29 cellular contexts compared by ENCODE assay signal in genomic region chr19:27772059-27772458, GRCh38.
"Had no signal": no experiment of that assay in that cellular context is flagged by ENCODE, and none has a peak within 500 bp of the region (broad histone marks: within the 10 kb centered on the region; RNA-seq: fewer than 3 reads in every experiment).

No MANE protein-coding gene starts in this region.

- H3K4me1 Mint-ChIP-seq: activated CD4-positive, alpha-beta T cell treated with anti-CD3 and anti-CD28 coated beads for 36 hours; activated T-helper 17 cell treated with anti-CD3 and anti-CD28 coated beads, Interleukin-2, amount 50 U/mL, for 72 hours; central memory CD8-positive, alpha-beta T cell had no signal

- DNase-seq: activated CD4-positive, alpha-beta T cell treated with anti-CD3 and anti-CD28 coated beads for 36 hours; activated CD4-positive, alpha-beta T cell treated with anti-CD3 and anti-CD28 coated beads, Interleukin-2, amount 50 U/mL, for 1 hour; activated CD4-positive, alpha-beta T cell treated with anti-CD3 and anti-CD28 coated beads, Interleukin-2, amount 50 U/mL, for 48 hours; activated CD4-positive, CD25-positive, alpha-beta regulatory T cell; activated CD4-positive, CD25-positive, alpha-beta regulatory T cell treated with anti-CD3 and anti-CD28 coated beads, Interleukin-2, amount 50 U/mL, for 72 hours; activated CD8-positive, alpha-beta memory T cell treated with anti-CD3 and anti-CD28 coated beads for 24 hours; activated CD8-positive, alpha-beta T cell treated with anti-CD3 and anti-CD28 coated beads for 36 hours; activated effector memory CD4-positive, alpha-beta T cell treated with Interleukin-2 at 50 U/mL for 16 hours; activated gamma-delta T cell treated with Interleukin-2 at 50 U/mL for 16 hours; activated naive CD4-positive, alpha-beta T cell treated with anti-CD3 and anti-CD28 coated beads, Interleukin-2, amount 50 U/mL, for 16 hours; activated naive CD4-positive, alpha-beta T cell treated with Interleukin-2 at 50 U/mL for 16 hours; activated T-cell treated with anti-CD3 and anti-CD28 coated beads, Interleukin-2, amount 50 U/mL, for 24 hours; amniotic stem cell; anterior cingulate cortex; brain microvascular endothelial cell; dorsolateral prefrontal cortex; effector CD4-positive, alpha-beta T cell; effector memory CD8-positive, alpha-beta T cell; erythroblast; esophagus squamous epithelium; foreskin melanocyte; T-helper 2 cell had no signal

- H3K27ac Mint-ChIP-seq: activated CD4-positive, alpha-beta T cell treated with anti-CD3 and anti-CD28 coated beads for 36 hours; activated CD8-positive, alpha-beta T cell treated with anti-CD3 and anti-CD28 coated beads for 36 hours; activated naive CD8-positive, alpha-beta T cell; activated T-cell treated with anti-CD3 and anti-CD28 coated beads, Interleukin-2, amount 50 U/mL, for 24 hours; activated T-helper 17 cell treated with anti-CD3 and anti-CD28 coated beads, Interleukin-2, amount 50 U/mL, for 72 hours; dendritic cell treated with granulocyte-macrophage colony-stimulating factor and Interleukin-4, amounts not matched to agents 40 ng/mL and 50 ng/mL, for 4 days; effector memory CD8-positive, alpha-beta T cell had no signal

- H3K4me3 ChIP-seq: coronary artery, dorsolateral prefrontal cortex, esophagus squamous epithelium, gastroesophageal sphincter had no signal

- H3K27me3 ChIP-seq: brain microvascular endothelial cell, dorsolateral prefrontal cortex, esophagus squamous epithelium, gastroesophageal sphincter had no signal

- H3K27me3 Mint-ChIP-seq: activated CD4-positive, alpha-beta T cell treated with anti-CD3 and anti-CD28 coated beads for 36 hours; activated CD8-positive, alpha-beta T cell treated with anti-CD3 and anti-CD28 coated beads for 36 hours; activated naive CD8-positive, alpha-beta T cell; activated T-cell treated with anti-CD3 and anti-CD28 coated beads, Interleukin-2, amount 50 U/mL, for 24 hours; activated T-helper 17 cell treated with anti-CD3 and anti-CD28 coated beads, Interleukin-2, amount 50 U/mL, for 72 hours; central memory CD8-positive, alpha-beta T cell; dendritic cell treated with granulocyte-macrophage colony-stimulating factor and Interleukin-4, amounts not matched to agents 40 ng/mL and 50 ng/mL, for 4 days; effector memory CD8-positive, alpha-beta T cell had no signal

- ATAC-seq: activated CD4-positive, alpha-beta T cell treated with anti-CD3 and anti-CD28 coated beads for 36 hours; activated CD8-positive, alpha-beta T cell treated with anti-CD3 and anti-CD28 coated beads for 36 hours; activated T-helper 17 cell treated with anti-CD3 and anti-CD28 coated beads, Interleukin-2, amount 50 U/mL, for 72 hours; effector memory CD8-positive, alpha-beta T cell; gastroesophageal sphincter had no signal

- FAIRE-seq: astrocyte had no signal

- H3K4me3 Mint-ChIP-seq: activated CD4-positive, alpha-beta T cell treated with anti-CD3 and anti-CD28 coated beads for 36 hours; activated CD8-positive, alpha-beta T cell treated with anti-CD3 and anti-CD28 coated beads for 36 hours; activated naive CD8-positive, alpha-beta T cell; activated T-cell treated with anti-CD3 and anti-CD28 coated beads, Interleukin-2, amount 50 U/mL, for 24 hours; activated T-helper 17 cell treated with anti-CD3 and anti-CD28 coated beads, Interleukin-2, amount 50 U/mL, for 72 hours; central memory CD8-positive, alpha-beta T cell; dendritic cell treated with granulocyte-macrophage colony-stimulating factor and Interleukin-4, amounts not matched to agents 40 ng/mL and 50 ng/mL, for 4 days; effector memory CD8-positive, alpha-beta T cell had no signal

- H3K27ac ChIP-seq: brain microvascular endothelial cell, coronary artery, dorsolateral prefrontal cortex, esophagus squamous epithelium, gastroesophageal sphincter had no signal

- H3K4me1 ChIP-seq: esophagus squamous epithelium, gastroesophageal sphincter had no signal
